In the genomic region with DNA sequence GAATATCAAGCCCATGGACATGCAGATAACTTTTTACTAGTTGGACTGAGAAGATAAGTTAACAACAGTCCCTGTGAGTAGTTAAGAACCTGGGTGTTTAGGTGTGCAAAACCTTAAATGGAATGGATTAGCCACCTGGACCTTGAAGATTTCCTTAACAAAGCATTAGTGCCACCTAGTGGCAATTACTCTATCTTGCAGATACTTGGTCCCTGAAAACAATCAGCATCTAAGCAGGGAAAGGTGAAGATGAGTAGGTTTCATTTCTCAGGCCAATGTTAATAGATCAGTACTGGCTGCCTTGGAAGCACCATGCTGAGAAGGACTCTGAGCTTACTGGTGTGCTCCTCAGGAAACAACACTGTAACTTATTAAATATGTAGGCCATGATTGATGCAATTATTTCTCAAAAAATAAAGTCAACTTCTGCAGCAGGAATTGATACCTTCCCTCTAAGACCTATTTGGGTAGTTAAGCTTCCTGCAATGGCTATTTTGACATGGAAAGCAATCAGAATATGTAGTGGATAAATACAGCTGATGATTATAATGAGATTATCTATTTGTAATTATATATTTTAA, we compare ENCODE assay signal across 9 cellular contexts.
DNase-seq lines count a peak whose midpoint lies in the region; ATAC-seq and TF ChIP-seq lines count a peak whose summit lies in the region.
"Had no signal": no experiment of that assay in that cellular context is flagged by ENCODE, and none has a peak within 500 bp of the region (broad histone marks: within the 10 kb centered on the region; RNA-seq: fewer than 3 reads in every experiment).

No MANE protein-coding gene starts in this region.

- DNase-seq in NCI-H1417 (lab: John Stamatoyannopoulos, UW) (peak in 2 of 3 experiments; percentile 39 to 58), NCI-H1417 treated with DMSO at 0.1 percent for 48 hours (lab: John Stamatoyannopoulos, UW) (no peak), GM20000 (ENCODE audit: low spot score) (peak; percentile 49), NCI-H748 treated with DMSO at 0.1 percent for 48 hours (lab: John Stamatoyannopoulos, UW) (peak; percentile 47), brain pericyte (ENCODE audit: low read depth, low spot score) (peak; percentile 27), kidney tubule cell (ENCODE audit: low spot score) (peak; percentile 66), tibial nerve (ENCODE audit: low spot score in 2 of 2) (peak in 1 of 2 donors; percentile 25)

- H3K27ac ChIP-seq in tibial nerve, result no peak overlapping the region
- H3K27ac ChIP-seq: BLaER1 treated with 17β-estradiol and CSF1 and Interleukin-3, amounts not matched to agents 10 nM and 100 nM had no signal

- TF ChIP-seq POLR2A in tibial nerve (IDR thresholded peaks at IDR 0.05), result no peak

- H3K36me3 ChIP-seq in tibial nerve, result no peaks in the 10 kb centered on the region
- H3K36me3 ChIP-seq: BLaER1 treated with 17β-estradiol and CSF1 and Interleukin-3, amounts not matched to agents 10 nM and 100 nM had no signal

- peak; percentile 83 for ATAC-seq in HG03469 (IDR thresholded peaks at IDR 0.05; ENCODE audit: unreplicated experiment)

- no peak overlapping the region for H3K4me3 ChIP-seq in tibial nerve
- H3K4me3 ChIP-seq: BLaER1 treated with 17β-estradiol and CSF1 and Interleukin-3, amounts not matched to agents 10 nM and 100 nM had no signal

- no peaks in the 10 kb centered on the region for H3K27me3 ChIP-seq in tibial nerve
- H3K27me3 ChIP-seq: BLaER1 treated with 17β-estradiol and CSF1 and Interleukin-3, amounts not matched to agents 10 nM and 100 nM had no signal

- TF ChIP-seq EP300 in tibial nerve (IDR thresholded peaks at IDR 0.05), result no peak

- TF ChIP-seq CTCF in GM20000 (IDR thresholded peaks at IDR 0.05; ENCODE audit: extremely low read depth, missing control alignments), result peak; percentile 54
- peak; percentile 41 to 68 (median 60) for TF ChIP-seq CTCF in tibial nerve (IDR thresholded peaks at IDR 0.05)

- H3K4me1 ChIP-seq in tibial nerve, result no peaks in the 10 kb centered on the region
- H3K4me1 ChIP-seq: BLaER1 treated with 17β-estradiol and CSF1 and Interleukin-3, amounts not matched to agents 10 nM and 100 nM had no signal

- H3K9me3 ChIP-seq in tibial nerve, result no peaks in the 10 kb centered on the region
- H3K9me3 ChIP-seq: BLaER1 treated with 17β-estradiol and CSF1 and Interleukin-3, amounts not matched to agents 10 nM and 100 nM had no signal
